ENCODE assay signal across 8 cellular contexts in the genomic region with DNA sequence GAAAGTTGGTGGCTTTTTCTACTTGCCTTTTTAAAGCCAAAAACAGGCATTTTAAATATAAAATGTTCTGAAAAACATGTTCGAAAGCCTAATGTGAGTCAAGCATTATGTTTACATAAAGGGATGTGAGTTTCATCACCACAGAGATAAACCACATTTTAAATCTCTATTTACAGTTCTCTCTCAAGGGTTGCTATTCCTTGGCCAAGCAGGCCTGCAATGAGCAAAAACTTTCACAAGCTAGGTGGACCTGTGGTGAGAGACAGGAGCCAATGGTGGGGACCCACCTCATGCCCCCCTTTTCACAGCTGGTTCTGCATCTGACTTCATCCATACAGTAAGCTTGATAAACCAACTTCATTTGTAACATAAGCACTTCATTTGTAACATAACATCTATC.
DNase-seq lines count a peak whose midpoint lies in the region; ATAC-seq, FAIRE-seq and TF ChIP-seq lines count a peak whose summit lies in the region.

No MANE protein-coding gene starts in this region.

- H3K9me3 Mint-ChIP-seq in activated CD4-positive, alpha-beta T cell treated with anti-CD3 and anti-CD28 coated beads, Interleukin-2, amount 10 ng/mL, durations not matched to agents 7 days and 5 days, result no peaks in the 10 kb centered on the region

- peaks cover 55% of the 10 kb centered on the region for H3K4me1 Mint-ChIP-seq in activated CD4-positive, alpha-beta T cell treated with anti-CD3 and anti-CD28 coated beads, Interleukin-2, amount 10 ng/mL, durations not matched to agents 7 days and 5 days

- DNase-seq in activated CD4-positive, alpha-beta T cell treated with anti-CD3 and anti-CD28 coated beads, Interleukin-2, amount 10 ng/mL, durations not matched to agents 7 days and 5 days, result peak; percentile 30
- DNase-seq in activated CD4-positive, alpha-beta T cell treated with anti-CD3 and anti-CD28 coated beads, Interleukin-2, amount 50 U/mL, for 4 hours, result no peak
- peak in 1 of 3 donors; percentile 56 for DNase-seq in Peyer's patch
- peak; percentile 21 for DNase-seq in germinal center (ENCODE audit: low spot score)
- no peak for DNase-seq in lower leg skin (ENCODE audit: low spot score in 2 of 2)
- no peak for DNase-seq in HTR-8/SVneo (ENCODE audit: insufficient read length, low spot score)
- DNase-seq in SW480 (ENCODE audit: low spot score), result no peak

- no peaks in the 10 kb centered on the region for H3K9me3 ChIP-seq in Peyer's patch

- H3K36me3 ChIP-seq in Peyer's patch, result no peaks in the 10 kb centered on the region

- H3K27me3 ChIP-seq in Peyer's patch, result no peaks in the 10 kb centered on the region

- peaks cover 0 to 33% (median 13%) of the 10 kb centered on the region in 4 donors for H3K4me1 ChIP-seq in Peyer's patch

- FAIRE-seq in HTR-8/SVneo (lab: Jason Lieb, UNC), result no peak

- H3K36me3 Mint-ChIP-seq in activated CD4-positive, alpha-beta T cell treated with anti-CD3 and anti-CD28 coated beads, Interleukin-2, amount 10 ng/mL, durations not matched to agents 7 days and 5 days (ENCODE audit: low read depth), result peaks cover 18% of the 10 kb centered on the region

- H3K27ac Mint-ChIP-seq in activated CD4-positive, alpha-beta T cell treated with anti-CD3 and anti-CD28 coated beads, Interleukin-2, amount 10 ng/mL, durations not matched to agents 7 days and 5 days, result peak overlapping the region; percentile 55

- peak; percentile 69 for ATAC-seq in HG02840 (IDR thresholded peaks at IDR 0.05; ENCODE audit: low FRiP score, unreplicated experiment)

- H3K27me3 Mint-ChIP-seq in activated CD4-positive, alpha-beta T cell treated with anti-CD3 and anti-CD28 coated beads, Interleukin-2, amount 10 ng/mL, durations not matched to agents 7 days and 5 days, result no peaks in the 10 kb centered on the region

- TF ChIP-seq POLR2A in Peyer's patch (IDR thresholded peaks at IDR 0.05) (no peak), lower leg skin (IDR thresholded peaks at IDR 0.05) (no peak)

- intact Hi-C loops in lower leg skin (cut with DNase I; ENCODE audit: low total_unique reads), result no loop called here

- H3K4me3 ChIP-seq in Peyer's patch (no peak overlapping the region), lower leg skin (ENCODE audit: low read depth, poor library complexity, severe bottlenecking) (no peak overlapping the region)

- 57 to 77% methylated on average over 1 of the region's 1 CpG for WGBS in lower leg skin, 2 donors

- H3K4me3 Mint-ChIP-seq in activated CD4-positive, alpha-beta T cell treated with anti-CD3 and anti-CD28 coated beads, Interleukin-2, amount 10 ng/mL, durations not matched to agents 7 days and 5 days, result no peak overlapping the region

- peak overlapping the region in 3 of 4 donors; percentile 6 to 71 (median 16) for H3K27ac ChIP-seq in Peyer's patch

- POLR2A ChIA-PET in activated CD4-positive, alpha-beta T cell treated with anti-CD3 and anti-CD28 coated beads, Interleukin-2, amount 10 ng/mL, durations not matched to agents 7 days and 5 days (lab: Charles Lee), result no interaction called here

- CTCF ChIA-PET in activated CD4-positive, alpha-beta T cell treated with anti-CD3 and anti-CD28 coated beads, Interleukin-2, amount 10 ng/mL, durations not matched to agents 7 days and 5 days (lab: Charles Lee), result interaction anchor here (0.7 to 1.7 kb wide), 4 partner anchors 16 to 79 kb away, joined by 3 to 4 read pairs (median 4); no protein-coding TSS in a partner anchor

- TF ChIP-seq CTCF in Peyer's patch (IDR thresholded peaks at IDR 0.05) (no peak), lower leg skin (IDR thresholded peaks at IDR 0.05) (no peak)

Comparison
In these comparisons a context has a peak if more than half of its experiments do, and no peak if none do; other contexts are left out.
1. DNase-seq: peak in activated CD4-positive, alpha-beta T cell treated with anti-CD3 and anti-CD28 coated beads, Interleukin-2, amount 10 ng/mL, durations not matched to agents 7 days and 5 days (single experiment) and germinal center (single experiment); none in activated CD4-positive, alpha-beta T cell treated with anti-CD3 and anti-CD28 coated beads, Interleukin-2, amount 50 U/mL, for 4 hours (0 of 2), lower leg skin (0 of 2), HTR-8/SVneo (single experiment) and SW480 (single experiment).